28 cellular contexts compared by ENCODE assay signal in the genomic region with DNA sequence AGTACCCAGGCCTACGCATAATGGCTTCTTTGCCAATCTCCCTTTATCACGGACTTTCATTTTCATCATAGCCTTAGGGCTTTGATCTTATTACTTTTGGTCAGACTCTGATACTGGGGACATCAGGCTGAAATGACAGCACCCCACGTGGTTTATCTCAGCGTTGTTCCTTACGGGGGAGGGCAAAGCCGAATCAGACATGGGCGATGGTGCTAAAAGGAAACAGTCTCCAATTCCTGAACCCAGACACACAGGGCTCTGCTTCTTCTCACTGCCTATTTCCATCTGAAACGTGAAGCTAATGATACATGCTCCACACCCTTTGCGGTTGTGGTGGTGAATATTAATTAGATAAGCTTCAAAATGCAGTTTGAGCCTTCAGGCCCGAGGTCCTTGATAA.
"Had no signal": no experiment of that assay in that cellular context is flagged by ENCODE, and none has a peak within 500 bp of the region (broad histone marks: within the 10 kb centered on the region; RNA-seq: fewer than 3 reads in every experiment).

No MANE protein-coding gene starts in this region.

- H3K27ac ChIP-seq: dorsolateral prefrontal cortex, epithelial cell of prostate, esophagus muscularis mucosa, foreskin keratinocyte, gastroesophageal sphincter, heart right ventricle, left lung, neural progenitor cell, parathyroid adenoma, right lobe of liver, stomach, thyroid gland, vagina had no signal

- H3K9me3 ChIP-seq: right lobe of liver, thyroid gland, vagina had no signal

- H3K4me3 ChIP-seq: dorsolateral prefrontal cortex, esophagus muscularis mucosa, gastroesophageal sphincter, heart right ventricle, left lung, neural progenitor cell, right lobe of liver, stomach, thyroid gland, vagina had no signal

- H3K9ac ChIP-seq: neural progenitor cell, parathyroid adenoma had no signal

- H3K27ac Mint-ChIP-seq: naive thymus-derived CD4-positive, alpha-beta T cell; nephron; neural progenitor cell; progenitor cell of endocrine pancreas had no signal

- H3K79me2 ChIP-seq: parathyroid adenoma had no signal

- H3K27me3 ChIP-seq: dorsolateral prefrontal cortex, esophagus muscularis mucosa, foreskin keratinocyte, heart right ventricle, left lung, neural progenitor cell, right lobe of liver, stomach, thyroid gland, vagina had no signal

- H3K4me3 Mint-ChIP-seq: naive thymus-derived CD4-positive, alpha-beta T cell; nephron; neural progenitor cell had no signal

- H3K36me3 Mint-ChIP-seq: neural progenitor cell had no signal

- H3K4me1 Mint-ChIP-seq: nephron, neural progenitor cell had no signal

- H3K27me3 Mint-ChIP-seq: naive thymus-derived CD4-positive, alpha-beta T cell; progenitor cell of endocrine pancreas had no signal

- H3K4me1 ChIP-seq: esophagus muscularis mucosa, gastroesophageal sphincter, neural progenitor cell, parathyroid adenoma, right lobe of liver, thyroid gland, vagina had no signal

- DNase-seq: dorsolateral prefrontal cortex; effector CD4-positive, alpha-beta T cell; foreskin keratinocyte; glutamatergic neuron; heart right ventricle; hippocampal formation; left cardiac atrium; left lung; mesendoderm; midbrain; naive thymus-derived CD4-positive, alpha-beta T cell; right lobe of liver; small intestine; stimulated activated CD4-positive, alpha-beta T cell treated with anti-CD3 and anti-CD28 coated beads, Interleukin-15, amount 100 ng/mL, for 24 hours; stimulated activated CD4-positive, alpha-beta T cell treated with anti-CD3 and anti-CD28 coated beads, Interleukin-2, amount 100 ng/mL, for 48 hours; stimulated activated CD8-positive, alpha-beta memory T cell treated with anti-CD3 and anti-CD28 coated beads, Interleukin-4, amount 100 ng/mL, for 48 hours; stimulated activated naive CD4-positive, alpha-beta T cell; stomach; thyroid gland; trophoblast cell had no signal

- H3K4me2 ChIP-seq: neural progenitor cell had no signal

- H2AFZ ChIP-seq: neural progenitor cell, parathyroid adenoma had no signal

- H3K36me3 ChIP-seq: esophagus muscularis mucosa, gastroesophageal sphincter, heart right ventricle, left lung, neural progenitor cell, right lobe of liver, stomach, thyroid gland, vagina had no signal
